In the genomic region with DNA sequence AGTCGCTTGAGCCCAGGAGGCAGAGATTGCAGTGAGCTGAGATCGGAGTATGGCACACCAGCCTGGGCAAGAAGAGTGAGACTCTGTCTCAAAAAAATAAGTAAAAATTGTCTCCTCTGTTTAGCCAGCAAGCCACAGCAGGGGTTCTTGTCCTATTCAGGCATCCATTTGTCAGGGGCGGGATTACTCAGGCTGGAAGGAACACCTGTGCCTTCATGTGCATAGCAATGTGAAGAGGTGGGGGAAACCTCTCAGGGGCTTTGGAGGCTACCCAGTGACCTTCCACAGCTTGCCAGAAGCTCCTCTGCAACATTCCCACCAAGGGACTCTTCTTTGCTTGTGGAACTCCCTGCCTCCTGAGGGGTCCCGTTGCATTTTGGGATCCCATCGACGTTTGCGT, we compare ENCODE assay signal across 2 cellular contexts.
TF ChIP-seq lines count a peak whose summit lies in the region.

No MANE protein-coding gene starts in this region.

TF ChIP-seq in GM23338, 12 proteins besides CTCF, POLR2A, EP300 and RAD21 (continued from another document):
- TF ChIP-seq, protein P1, sequence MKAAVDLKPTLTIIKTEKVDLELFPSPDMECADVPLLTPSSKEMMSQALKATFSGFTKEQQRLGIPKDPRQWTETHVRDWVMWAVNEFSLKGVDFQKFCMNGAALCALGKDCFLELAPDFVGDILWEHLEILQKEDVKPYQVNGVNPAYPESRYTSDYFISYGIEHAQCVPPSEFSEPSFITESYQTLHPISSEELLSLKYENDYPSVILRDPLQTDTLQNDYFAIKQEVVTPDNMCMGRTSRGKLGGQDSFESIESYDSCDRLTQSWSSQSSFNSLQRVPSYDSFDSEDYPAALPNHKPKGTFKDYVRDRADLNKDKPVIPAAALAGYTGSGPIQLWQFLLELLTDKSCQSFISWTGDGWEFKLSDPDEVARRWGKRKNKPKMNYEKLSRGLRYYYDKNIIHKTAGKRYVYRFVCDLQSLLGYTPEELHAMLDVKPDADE (IDR thresholded peaks at IDR 0.05), result no peak
- TF ChIP-seq, protein P2, sequence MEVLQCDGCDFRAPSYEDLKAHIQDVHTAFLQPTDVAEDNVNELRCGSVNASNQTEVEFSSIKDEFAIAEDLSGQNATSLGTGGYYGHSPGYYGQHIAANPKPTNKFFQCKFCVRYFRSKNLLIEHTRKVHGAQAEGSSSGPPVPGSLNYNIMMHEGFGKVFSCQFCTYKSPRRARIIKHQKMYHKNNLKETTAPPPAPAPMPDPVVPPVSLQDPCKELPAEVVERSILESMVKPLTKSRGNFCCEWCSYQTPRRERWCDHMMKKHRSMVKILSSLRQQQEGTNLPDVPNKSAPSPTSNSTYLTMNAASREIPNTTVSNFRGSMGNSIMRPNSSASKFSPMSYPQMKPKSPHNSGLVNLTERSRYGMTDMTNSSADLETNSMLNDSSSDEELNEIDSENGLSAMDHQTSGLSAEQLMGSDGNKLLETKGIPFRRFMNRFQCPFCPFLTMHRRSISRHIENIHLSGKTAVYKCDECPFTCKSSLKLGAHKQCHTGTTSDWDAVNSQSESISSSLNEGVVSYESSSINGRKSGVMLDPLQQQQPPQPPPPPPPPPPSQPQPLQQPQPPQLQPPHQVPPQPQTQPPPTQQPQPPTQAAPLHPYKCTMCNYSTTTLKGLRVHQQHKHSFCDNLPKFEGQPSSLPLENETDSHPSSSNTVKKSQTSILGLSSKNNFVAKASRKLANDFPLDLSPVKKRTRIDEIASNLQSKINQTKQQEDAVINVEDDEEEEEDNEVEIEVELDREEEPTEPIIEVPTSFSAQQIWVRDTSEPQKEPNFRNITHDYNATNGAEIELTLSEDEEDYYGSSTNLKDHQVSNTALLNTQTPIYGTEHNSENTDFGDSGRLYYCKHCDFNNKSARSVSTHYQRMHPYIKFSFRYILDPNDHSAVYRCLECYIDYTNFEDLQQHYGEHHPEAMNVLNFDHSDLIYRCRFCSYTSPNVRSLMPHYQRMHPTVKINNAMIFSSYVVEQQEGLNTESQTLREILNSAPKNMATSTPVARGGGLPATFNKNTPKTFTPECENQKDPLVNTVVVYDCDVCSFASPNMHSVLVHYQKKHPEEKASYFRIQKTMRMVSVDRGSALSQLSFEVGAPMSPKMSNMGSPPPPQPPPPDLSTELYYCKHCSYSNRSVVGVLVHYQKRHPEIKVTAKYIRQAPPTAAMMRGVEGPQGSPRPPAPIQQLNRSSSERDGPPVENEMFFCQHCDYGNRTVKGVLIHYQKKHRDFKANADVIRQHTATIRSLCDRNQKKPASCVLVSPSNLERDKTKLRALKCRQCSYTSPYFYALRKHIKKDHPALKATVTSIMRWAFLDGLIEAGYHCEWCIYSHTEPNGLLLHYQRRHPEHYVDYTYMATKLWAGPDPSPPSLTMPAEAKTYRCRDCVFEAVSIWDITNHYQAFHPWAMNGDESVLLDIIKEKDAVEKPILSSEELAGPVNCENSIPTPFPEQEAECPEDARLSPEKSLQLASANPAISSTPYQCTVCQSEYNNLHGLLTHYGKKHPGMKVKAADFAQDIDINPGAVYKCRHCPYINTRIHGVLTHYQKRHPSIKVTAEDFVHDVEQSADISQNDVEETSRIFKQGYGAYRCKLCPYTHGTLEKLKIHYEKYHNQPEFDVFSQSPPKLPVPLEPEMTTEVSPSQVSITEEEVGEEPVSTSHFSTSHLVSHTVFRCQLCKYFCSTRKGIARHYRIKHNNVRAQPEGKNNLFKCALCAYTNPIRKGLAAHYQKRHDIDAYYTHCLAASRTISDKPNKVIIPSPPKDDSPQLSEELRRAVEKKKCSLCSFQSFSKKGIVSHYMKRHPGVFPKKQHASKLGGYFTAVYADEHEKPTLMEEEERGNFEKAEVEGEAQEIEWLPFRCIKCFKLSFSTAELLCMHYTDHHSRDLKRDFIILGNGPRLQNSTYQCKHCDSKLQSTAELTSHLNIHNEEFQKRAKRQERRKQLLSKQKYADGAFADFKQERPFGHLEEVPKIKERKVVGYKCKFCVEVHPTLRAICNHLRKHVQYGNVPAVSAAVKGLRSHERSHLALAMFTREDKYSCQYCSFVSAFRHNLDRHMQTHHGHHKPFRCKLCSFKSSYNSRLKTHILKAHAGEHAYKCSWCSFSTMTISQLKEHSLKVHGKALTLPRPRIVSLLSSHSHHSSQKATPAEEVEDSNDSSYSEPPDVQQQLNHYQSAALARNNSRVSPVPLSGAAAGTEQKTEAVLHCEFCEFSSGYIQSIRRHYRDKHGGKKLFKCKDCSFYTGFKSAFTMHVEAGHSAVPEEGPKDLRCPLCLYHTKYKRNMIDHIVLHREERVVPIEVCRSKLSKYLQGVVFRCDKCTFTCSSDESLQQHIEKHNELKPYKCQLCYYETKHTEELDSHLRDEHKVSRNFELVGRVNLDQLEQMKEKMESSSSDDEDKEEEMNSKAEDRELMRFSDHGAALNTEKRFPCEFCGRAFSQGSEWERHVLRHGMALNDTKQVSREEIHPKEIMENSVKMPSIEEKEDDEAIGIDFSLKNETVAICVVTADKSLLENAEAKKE (CRISPR knock-in tag; IDR thresholded peaks at IDR 0.05), result no peak
- TF ChIP-seq STAT1 (IDR thresholded peaks at IDR 0.05; ENCODE audit: unreplicated experiment), result no peak
- no peak for TF ChIP-seq JUNB (IDR thresholded peaks at IDR 0.05; ENCODE audit: unreplicated experiment)
- no peak for TF ChIP-seq NANOG (IDR thresholded peaks at IDR 0.05; ENCODE audit: borderline replicate concordance)

TF ChIP-seq in WTC11, 78 proteins besides CTCF, POLR2A, EP300 and RAD21 (continued from another document):
- TF ChIP-seq, protein P3, sequence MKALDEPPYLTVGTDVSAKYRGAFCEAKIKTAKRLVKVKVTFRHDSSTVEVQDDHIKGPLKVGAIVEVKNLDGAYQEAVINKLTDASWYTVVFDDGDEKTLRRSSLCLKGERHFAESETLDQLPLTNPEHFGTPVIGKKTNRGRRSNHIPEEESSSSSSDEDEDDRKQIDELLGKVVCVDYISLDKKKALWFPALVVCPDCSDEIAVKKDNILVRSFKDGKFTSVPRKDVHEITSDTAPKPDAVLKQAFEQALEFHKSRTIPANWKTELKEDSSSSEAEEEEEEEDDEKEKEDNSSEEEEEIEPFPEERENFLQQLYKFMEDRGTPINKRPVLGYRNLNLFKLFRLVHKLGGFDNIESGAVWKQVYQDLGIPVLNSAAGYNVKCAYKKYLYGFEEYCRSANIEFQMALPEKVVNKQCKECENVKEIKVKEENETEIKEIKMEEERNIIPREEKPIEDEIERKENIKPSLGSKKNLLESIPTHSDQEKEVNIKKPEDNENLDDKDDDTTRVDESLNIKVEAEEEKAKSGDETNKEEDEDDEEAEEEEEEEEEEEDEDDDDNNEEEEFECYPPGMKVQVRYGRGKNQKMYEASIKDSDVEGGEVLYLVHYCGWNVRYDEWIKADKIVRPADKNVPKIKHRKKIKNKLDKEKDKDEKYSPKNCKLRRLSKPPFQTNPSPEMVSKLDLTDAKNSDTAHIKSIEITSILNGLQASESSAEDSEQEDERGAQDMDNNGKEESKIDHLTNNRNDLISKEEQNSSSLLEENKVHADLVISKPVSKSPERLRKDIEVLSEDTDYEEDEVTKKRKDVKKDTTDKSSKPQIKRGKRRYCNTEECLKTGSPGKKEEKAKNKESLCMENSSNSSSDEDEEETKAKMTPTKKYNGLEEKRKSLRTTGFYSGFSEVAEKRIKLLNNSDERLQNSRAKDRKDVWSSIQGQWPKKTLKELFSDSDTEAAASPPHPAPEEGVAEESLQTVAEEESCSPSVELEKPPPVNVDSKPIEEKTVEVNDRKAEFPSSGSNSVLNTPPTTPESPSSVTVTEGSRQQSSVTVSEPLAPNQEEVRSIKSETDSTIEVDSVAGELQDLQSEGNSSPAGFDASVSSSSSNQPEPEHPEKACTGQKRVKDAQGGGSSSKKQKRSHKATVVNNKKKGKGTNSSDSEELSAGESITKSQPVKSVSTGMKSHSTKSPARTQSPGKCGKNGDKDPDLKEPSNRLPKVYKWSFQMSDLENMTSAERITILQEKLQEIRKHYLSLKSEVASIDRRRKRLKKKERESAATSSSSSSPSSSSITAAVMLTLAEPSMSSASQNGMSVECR (CRISPR knock-in tag; IDR thresholded peaks at IDR 0.05; ENCODE audit: borderline replicate concordance), result no peak
- TF ChIP-seq, protein P4, sequence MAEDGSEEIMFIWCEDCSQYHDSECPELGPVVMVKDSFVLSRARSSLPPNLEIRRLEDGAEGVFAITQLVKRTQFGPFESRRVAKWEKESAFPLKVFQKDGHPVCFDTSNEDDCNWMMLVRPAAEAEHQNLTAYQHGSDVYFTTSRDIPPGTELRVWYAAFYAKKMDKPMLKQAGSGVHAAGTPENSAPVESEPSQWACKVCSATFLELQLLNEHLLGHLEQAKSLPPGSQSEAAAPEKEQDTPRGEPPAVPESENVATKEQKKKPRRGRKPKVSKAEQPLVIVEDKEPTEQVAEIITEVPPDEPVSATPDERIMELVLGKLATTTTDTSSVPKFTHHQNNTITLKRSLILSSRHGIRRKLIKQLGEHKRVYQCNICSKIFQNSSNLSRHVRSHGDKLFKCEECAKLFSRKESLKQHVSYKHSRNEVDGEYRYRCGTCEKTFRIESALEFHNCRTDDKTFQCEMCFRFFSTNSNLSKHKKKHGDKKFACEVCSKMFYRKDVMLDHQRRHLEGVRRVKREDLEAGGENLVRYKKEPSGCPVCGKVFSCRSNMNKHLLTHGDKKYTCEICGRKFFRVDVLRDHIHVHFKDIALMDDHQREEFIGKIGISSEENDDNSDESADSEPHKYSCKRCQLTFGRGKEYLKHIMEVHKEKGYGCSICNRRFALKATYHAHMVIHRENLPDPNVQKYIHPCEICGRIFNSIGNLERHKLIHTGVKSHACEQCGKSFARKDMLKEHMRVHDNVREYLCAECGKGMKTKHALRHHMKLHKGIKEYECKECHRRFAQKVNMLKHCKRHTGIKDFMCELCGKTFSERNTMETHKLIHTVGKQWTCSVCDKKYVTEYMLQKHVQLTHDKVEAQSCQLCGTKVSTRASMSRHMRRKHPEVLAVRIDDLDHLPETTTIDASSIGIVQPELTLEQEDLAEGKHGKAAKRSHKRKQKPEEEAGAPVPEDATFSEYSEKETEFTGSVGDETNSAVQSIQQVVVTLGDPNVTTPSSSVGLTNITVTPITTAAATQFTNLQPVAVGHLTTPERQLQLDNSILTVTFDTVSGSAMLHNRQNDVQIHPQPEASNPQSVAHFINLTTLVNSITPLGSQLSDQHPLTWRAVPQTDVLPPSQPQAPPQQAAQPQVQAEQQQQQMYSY (CRISPR knock-in tag; IDR thresholded peaks at IDR 0.05), result no peak
- TF ChIP-seq, protein P5, sequence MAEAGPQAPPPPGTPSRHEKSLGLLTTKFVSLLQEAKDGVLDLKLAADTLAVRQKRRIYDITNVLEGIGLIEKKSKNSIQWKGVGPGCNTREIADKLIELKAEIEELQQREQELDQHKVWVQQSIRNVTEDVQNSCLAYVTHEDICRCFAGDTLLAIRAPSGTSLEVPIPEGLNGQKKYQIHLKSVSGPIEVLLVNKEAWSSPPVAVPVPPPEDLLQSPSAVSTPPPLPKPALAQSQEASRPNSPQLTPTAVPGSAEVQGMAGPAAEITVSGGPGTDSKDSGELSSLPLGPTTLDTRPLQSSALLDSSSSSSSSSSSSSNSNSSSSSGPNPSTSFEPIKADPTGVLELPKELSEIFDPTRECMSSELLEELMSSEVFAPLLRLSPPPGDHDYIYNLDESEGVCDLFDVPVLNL (CRISPR knock-in tag; IDR thresholded peaks at IDR 0.05; ENCODE audit: borderline replicate concordance, low read depth), result no peak
- no peak for TF ChIP-seq JAZF1 (CRISPR knock-in tag; IDR thresholded peaks at IDR 0.05)
- no peak for TF ChIP-seq FOXP1 (CRISPR knock-in tag; IDR thresholded peaks at IDR 0.05; ENCODE audit: borderline replicate concordance)
- no peak for TF ChIP-seq CREB1 (CRISPR knock-in tag; IDR thresholded peaks at IDR 0.05)
- TF ChIP-seq, protein P6, sequence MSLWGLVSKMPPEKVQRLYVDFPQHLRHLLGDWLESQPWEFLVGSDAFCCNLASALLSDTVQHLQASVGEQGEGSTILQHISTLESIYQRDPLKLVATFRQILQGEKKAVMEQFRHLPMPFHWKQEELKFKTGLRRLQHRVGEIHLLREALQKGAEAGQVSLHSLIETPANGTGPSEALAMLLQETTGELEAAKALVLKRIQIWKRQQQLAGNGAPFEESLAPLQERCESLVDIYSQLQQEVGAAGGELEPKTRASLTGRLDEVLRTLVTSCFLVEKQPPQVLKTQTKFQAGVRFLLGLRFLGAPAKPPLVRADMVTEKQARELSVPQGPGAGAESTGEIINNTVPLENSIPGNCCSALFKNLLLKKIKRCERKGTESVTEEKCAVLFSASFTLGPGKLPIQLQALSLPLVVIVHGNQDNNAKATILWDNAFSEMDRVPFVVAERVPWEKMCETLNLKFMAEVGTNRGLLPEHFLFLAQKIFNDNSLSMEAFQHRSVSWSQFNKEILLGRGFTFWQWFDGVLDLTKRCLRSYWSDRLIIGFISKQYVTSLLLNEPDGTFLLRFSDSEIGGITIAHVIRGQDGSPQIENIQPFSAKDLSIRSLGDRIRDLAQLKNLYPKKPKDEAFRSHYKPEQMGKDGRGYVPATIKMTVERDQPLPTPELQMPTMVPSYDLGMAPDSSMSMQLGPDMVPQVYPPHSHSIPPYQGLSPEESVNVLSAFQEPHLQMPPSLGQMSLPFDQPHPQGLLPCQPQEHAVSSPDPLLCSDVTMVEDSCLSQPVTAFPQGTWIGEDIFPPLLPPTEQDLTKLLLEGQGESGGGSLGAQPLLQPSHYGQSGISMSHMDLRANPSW (CRISPR knock-in tag; conservative IDR thresholded peaks at IDR 0.05; ENCODE audit: low read depth), result no peak
- TF ChIP-seq MYBL2 (CRISPR knock-in tag; IDR thresholded peaks at IDR 0.05), result no peak
- TF ChIP-seq, protein P7, sequence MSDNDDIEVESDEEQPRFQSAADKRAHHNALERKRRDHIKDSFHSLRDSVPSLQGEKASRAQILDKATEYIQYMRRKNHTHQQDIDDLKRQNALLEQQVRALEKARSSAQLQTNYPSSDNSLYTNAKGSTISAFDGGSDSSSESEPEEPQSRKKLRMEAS (CRISPR knock-in tag; IDR thresholded peaks at IDR 0.05), result no peak
- TF ChIP-seq, protein P8, sequence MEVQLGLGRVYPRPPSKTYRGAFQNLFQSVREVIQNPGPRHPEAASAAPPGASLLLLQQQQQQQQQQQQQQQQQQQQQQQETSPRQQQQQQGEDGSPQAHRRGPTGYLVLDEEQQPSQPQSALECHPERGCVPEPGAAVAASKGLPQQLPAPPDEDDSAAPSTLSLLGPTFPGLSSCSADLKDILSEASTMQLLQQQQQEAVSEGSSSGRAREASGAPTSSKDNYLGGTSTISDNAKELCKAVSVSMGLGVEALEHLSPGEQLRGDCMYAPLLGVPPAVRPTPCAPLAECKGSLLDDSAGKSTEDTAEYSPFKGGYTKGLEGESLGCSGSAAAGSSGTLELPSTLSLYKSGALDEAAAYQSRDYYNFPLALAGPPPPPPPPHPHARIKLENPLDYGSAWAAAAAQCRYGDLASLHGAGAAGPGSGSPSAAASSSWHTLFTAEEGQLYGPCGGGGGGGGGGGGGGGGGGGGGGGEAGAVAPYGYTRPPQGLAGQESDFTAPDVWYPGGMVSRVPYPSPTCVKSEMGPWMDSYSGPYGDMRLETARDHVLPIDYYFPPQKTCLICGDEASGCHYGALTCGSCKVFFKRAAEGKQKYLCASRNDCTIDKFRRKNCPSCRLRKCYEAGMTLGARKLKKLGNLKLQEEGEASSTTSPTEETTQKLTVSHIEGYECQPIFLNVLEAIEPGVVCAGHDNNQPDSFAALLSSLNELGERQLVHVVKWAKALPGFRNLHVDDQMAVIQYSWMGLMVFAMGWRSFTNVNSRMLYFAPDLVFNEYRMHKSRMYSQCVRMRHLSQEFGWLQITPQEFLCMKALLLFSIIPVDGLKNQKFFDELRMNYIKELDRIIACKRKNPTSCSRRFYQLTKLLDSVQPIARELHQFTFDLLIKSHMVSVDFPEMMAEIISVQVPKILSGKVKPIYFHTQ (CRISPR knock-in tag; IDR thresholded peaks at IDR 0.05), result no peak
- TF ChIP-seq KAT7 (CRISPR knock-in tag; IDR thresholded peaks at IDR 0.05; ENCODE audit: borderline replicate concordance), result no peak
- TF ChIP-seq NR3C1 (CRISPR knock-in tag; conservative IDR thresholded peaks at IDR 0.05; ENCODE audit: low read depth), result no peak
- no peak for TF ChIP-seq ZNF121 (CRISPR knock-in tag; IDR thresholded peaks at IDR 0.05)
